Comparison of ENCODE assay signal across 1 cellular context in the genomic region with DNA sequence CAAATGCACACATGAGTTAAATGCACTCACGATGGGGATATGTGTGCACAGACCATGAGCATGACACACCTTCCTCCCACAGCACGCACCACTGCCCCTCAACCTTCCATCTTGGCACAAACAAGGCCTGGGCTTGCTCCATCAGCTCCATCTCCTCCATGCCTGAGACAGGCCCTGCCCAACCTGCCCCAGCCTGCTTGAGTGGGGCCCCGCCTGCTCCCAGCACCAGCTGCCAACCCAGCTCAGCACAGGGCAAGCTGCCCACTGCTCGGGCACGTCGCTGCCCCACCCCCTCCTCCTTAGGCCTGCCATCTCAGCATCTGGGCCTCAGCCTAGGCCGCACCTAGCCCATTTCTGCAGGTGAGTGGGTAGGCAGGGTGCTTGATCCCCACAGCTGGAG.
TF ChIP-seq lines count a peak whose summit lies in the region.

No MANE protein-coding gene starts in this region.

TF ChIP-seq in SK-N-SH, 30 proteins besides CTCF, POLR2A, EP300 and RAD21 (continued from another document):
- TF ChIP-seq PBX3 (IDR thresholded peaks at IDR 0.05) (no peak), TAF1 (IDR thresholded peaks at IDR 0.05; ENCODE audit: borderline replicate concordance, low read depth, low read length) (no peak), RCOR1 (IDR thresholded peaks at IDR 0.05; ENCODE audit: low read length) (no peak), YY1 (IDR thresholded peaks at IDR 0.05; ENCODE audit: low read depth) (no peak), USF1 (IDR thresholded peaks at IDR 0.05; ENCODE audit: borderline replicate concordance, low read depth) (no peak), ELF1 (IDR thresholded peaks at IDR 0.05) (no peak), IRF3 (IDR thresholded peaks at IDR 0.05; ENCODE audit: low read depth, low read length) (no peak), POLR2AphosphoS5 (IDR thresholded peaks at IDR 0.05; ENCODE audit: low read depth, low read length) (no peak), CHD2 (IDR thresholded peaks at IDR 0.05; ENCODE audit: low read length, partially characterized antibody) (no peak), RXRA (IDR thresholded peaks at IDR 0.05; ENCODE audit: borderline replicate concordance, low read depth) (no peak), JUND (IDR thresholded peaks at IDR 0.05) (no peak), NFIC (IDR thresholded peaks at IDR 0.05; ENCODE audit: borderline replicate concordance) (no peak), GABPA (IDR thresholded peaks at IDR 0.05; ENCODE audit: low read depth) (no peak), NRF1 (IDR thresholded peaks at IDR 0.05; ENCODE audit: low read depth, low read length) (no peak), SIN3A (IDR thresholded peaks at IDR 0.05; ENCODE audit: borderline replicate concordance, low read depth, low read length) (no peak), MEF2A (IDR thresholded peaks at IDR 0.05; ENCODE audit: borderline replicate concordance, low read depth) (no peak), TEAD4 (IDR thresholded peaks at IDR 0.05; ENCODE audit: borderline replicate concordance, insufficient read depth) (no peak)
TF ChIP-seq in SK-N-SH: peak in this region for 0.
